In genomic region chr11:119726150-119726553, GRCh38 we compare ENCODE assay signal across 14 cellular contexts. TPM values are rescaled to one million over a fixed set of nuclear protein-coding genes. Genes with fewer than 3 reads are reported as not detected.
DNase-seq lines count a peak whose midpoint lies in the region; ATAC-seq, FAIRE-seq and TF ChIP-seq lines count a peak whose summit lies in the region.
"Had no signal": no experiment of that assay in that cellular context is flagged by ENCODE, and none has a peak within 500 bp of the region (broad histone marks: within the 10 kb centered on the region; RNA-seq: fewer than 3 reads in every experiment).

No MANE protein-coding gene starts in this region.

- H3K36me3 ChIP-seq in astrocyte (ENCODE audit: insufficient read depth, low read length) (no peaks in the 10 kb centered on the region), iPS-18a (ENCODE audit: control insufficient read depth, low read depth, low read length) (no peaks in the 10 kb centered on the region)
- H3K36me3 ChIP-seq: adrenal gland, sigmoid colon, thoracic aorta had no signal

- H3K27me3 Mint-ChIP-seq in activated naive CD8-positive, alpha-beta T cell: peaks cover 7% of the 10 kb centered on the region
- H3K27me3 Mint-ChIP-seq in activated naive CD8-positive, alpha-beta T cell treated with anti-CD3 and anti-CD28 coated beads, Interleukin-2, amount 50 U/mL, for 24 hours: peaks cover 30% of the 10 kb centered on the region
- H3K27me3 Mint-ChIP-seq in astrocyte (ENCODE audit: low read depth, unreplicated experiment): peaks cover 55% of the 10 kb centered on the region
- peaks cover 7% of the 10 kb centered on the region for H3K27me3 Mint-ChIP-seq in type B pancreatic cell

- peak overlapping the region; percentile 44 for H3K4me3 Mint-ChIP-seq in activated naive CD8-positive, alpha-beta T cell
- no peak overlapping the region for H3K4me3 Mint-ChIP-seq in activated naive CD8-positive, alpha-beta T cell treated with anti-CD3 and anti-CD28 coated beads, Interleukin-2, amount 50 U/mL, for 24 hours
- H3K4me3 Mint-ChIP-seq in astrocyte (ENCODE audit: unreplicated experiment) (no peak overlapping the region), type B pancreatic cell (peak overlapping the region; percentile 99)

- peaks cover 16% of the 10 kb centered on the region for H3K4me1 Mint-ChIP-seq in activated naive CD8-positive, alpha-beta T cell (ENCODE audit: low read depth)
- H3K4me1 Mint-ChIP-seq in activated naive CD8-positive, alpha-beta T cell treated with anti-CD3 and anti-CD28 coated beads, Interleukin-2, amount 50 U/mL, for 24 hours: peaks cover 18% of the 10 kb centered on the region
- H3K4me1 Mint-ChIP-seq in astrocyte (ENCODE audit: low read depth, unreplicated experiment) (no peaks in the 10 kb centered on the region), type B pancreatic cell (ENCODE audit: unreplicated experiment) (peaks cover 53% of the 10 kb centered on the region)

- no peak overlapping the region for H3K9ac ChIP-seq in astrocyte (ENCODE audit: low read length)
- H3K9ac ChIP-seq in iPS-18a (ENCODE audit: low read length): no peak overlapping the region

- ATAC-seq in activated naive CD8-positive, alpha-beta T cell treated with anti-CD3 and anti-CD28 coated beads, Interleukin-2, amount 50 U/mL, for 24 hours: no peak
- no peak for ATAC-seq in GM21381 (IDR thresholded peaks at IDR 0.05; ENCODE audit: unreplicated experiment)
- ATAC-seq: mucosa of descending colon had no signal

- H3K4me1 ChIP-seq in astrocyte (ENCODE audit: insufficient read depth, low read length) (peaks cover 21% of the 10 kb centered on the region), iPS-18a (ENCODE audit: control insufficient read depth, low read depth, low read length) (peaks cover 52% of the 10 kb centered on the region)

- peaks cover 47% of the 10 kb centered on the region for H3K79me2 ChIP-seq in astrocyte (ENCODE audit: insufficient read depth, low read length)

- H3K9me3 Mint-ChIP-seq in activated naive CD8-positive, alpha-beta T cell (ENCODE audit: low read depth): no peaks in the 10 kb centered on the region
- H3K9me3 Mint-ChIP-seq in activated naive CD8-positive, alpha-beta T cell treated with anti-CD3 and anti-CD28 coated beads, Interleukin-2, amount 50 U/mL, for 24 hours: no peaks in the 10 kb centered on the region
- no peaks in the 10 kb centered on the region for H3K9me3 Mint-ChIP-seq in astrocyte (ENCODE audit: unreplicated experiment)
- no peaks in the 10 kb centered on the region for H3K9me3 Mint-ChIP-seq in type B pancreatic cell

- H3K36me3 Mint-ChIP-seq in activated naive CD8-positive, alpha-beta T cell: no peaks in the 10 kb centered on the region
- no peaks in the 10 kb centered on the region for H3K36me3 Mint-ChIP-seq in activated naive CD8-positive, alpha-beta T cell treated with anti-CD3 and anti-CD28 coated beads, Interleukin-2, amount 50 U/mL, for 24 hours (ENCODE audit: low read depth)
- H3K36me3 Mint-ChIP-seq in astrocyte (ENCODE audit: low read depth, unreplicated experiment) (peaks cover 1% of the 10 kb centered on the region), type B pancreatic cell (no peaks in the 10 kb centered on the region)

- no peak for FAIRE-seq in astrocyte (lab: Jason Lieb, UNC)
- FAIRE-seq: endometrium had no signal

- no peak overlapping the region for H3K27ac ChIP-seq in astrocyte (ENCODE audit: low read depth, low read length)
- H3K27ac ChIP-seq in iPS-18a (ENCODE audit: low read length): no peak overlapping the region
- H3K27ac ChIP-seq: adrenal gland, sigmoid colon, thoracic aorta had no signal

- peaks cover 70% of the 10 kb centered on the region for H4K20me1 ChIP-seq in astrocyte (ENCODE audit: insufficient read depth, low read length)

- H3K9me3 ChIP-seq in astrocyte (ENCODE audit: insufficient read depth, low read depth, low read length) (no peaks in the 10 kb centered on the region), iPS-18a (ENCODE audit: control insufficient read depth, low read depth, low read length) (no peaks in the 10 kb centered on the region)
- H3K9me3 ChIP-seq: adrenal gland, mucosa of descending colon, sigmoid colon, thoracic aorta had no signal

- H3K4me3 ChIP-seq in astrocyte (ENCODE audit: insufficient read depth, low read depth, low read length) (no peak overlapping the region), iPS-18a (ENCODE audit: low read length) (peak overlapping the region; percentile 86)
- H3K4me3 ChIP-seq: adrenal gland, mucosa of descending colon, sigmoid colon had no signal

- H3K4me2 ChIP-seq in astrocyte (ENCODE audit: low read length): peak overlapping the region; percentile 97

- no peak for TF ChIP-seq CTCF in astrocyte (IDR thresholded peaks at IDR 0.05; ENCODE audit: insufficient read depth, low read depth, low read length)
- TF ChIP-seq CTCF in type B pancreatic cell (conservative IDR thresholded peaks at IDR 0.05): no peak

- DNase-seq in activated naive CD8-positive, alpha-beta T cell treated with anti-CD3 and anti-CD28 coated beads, Interleukin-2, amount 50 U/mL, for 24 hours: no peak
- no peak for DNase-seq in astrocyte (ENCODE audit: low read depth)
- DNase-seq in type B pancreatic cell (ENCODE audit: extremely low spot score, unreplicated experiment): no peak
- DNase-seq in dermis blood vessel endothelial cell: no peak
- no peak for DNase-seq in NCI-H146 (lab: John Stamatoyannopoulos, UW)
- DNase-seq: adrenal gland, sigmoid colon, T1000 had no signal

- H3K27me3 ChIP-seq in astrocyte (ENCODE audit: insufficient read depth, low read length) (peaks cover 2% of the 10 kb centered on the region), iPS-18a (ENCODE audit: control insufficient read depth, insufficient read depth, low read length) (peaks cover 9% of the 10 kb centered on the region)
- H3K27me3 ChIP-seq: adrenal gland, sigmoid colon had no signal

- H2AFZ ChIP-seq in astrocyte (ENCODE audit: low read depth, low read length): no peak overlapping the region

- no peak overlapping the region for H3K27ac Mint-ChIP-seq in activated naive CD8-positive, alpha-beta T cell
- H3K27ac Mint-ChIP-seq in activated naive CD8-positive, alpha-beta T cell treated with anti-CD3 and anti-CD28 coated beads, Interleukin-2, amount 50 U/mL, for 24 hours: no peak overlapping the region
- H3K27ac Mint-ChIP-seq in astrocyte (ENCODE audit: unreplicated experiment): no peak overlapping the region
- no peak overlapping the region for H3K27ac Mint-ChIP-seq in type B pancreatic cell

RNA-seq across cellular contexts. Expression of gene NECTIN1, which starts 2.8 kb away (rescaled TPM):
- total RNA-seq in astrocyte (16.9 and 17.7 TPM in 2 replicates), type B pancreatic cell (ENCODE audit: low replicate concordance) (62.9 and 128 TPM in 2 replicates), dermis blood vessel endothelial cell (3.1 and 7.5 TPM in 2 replicates)

Comparison
In these comparisons a context has a peak if more than half of its experiments do, and no peak if none do; other contexts are left out.
1. H3K4me3 Mint-ChIP-seq: peak in activated naive CD8-positive, alpha-beta T cell (single experiment) and type B pancreatic cell (single experiment); none in activated naive CD8-positive, alpha-beta T cell treated with anti-CD3 and anti-CD28 coated beads, Interleukin-2, amount 50 U/mL, for 24 hours (single experiment) and astrocyte (single experiment).